In genomic region chr7:96080021-96080420, GRCh38 we compare ENCODE assay signal across 29 cellular contexts.
DNase-seq lines count a peak whose midpoint lies in the region; ATAC-seq and TF ChIP-seq lines count a peak whose summit lies in the region.
"Had no signal": no experiment of that assay in that cellular context is flagged by ENCODE, and none has a peak within 500 bp of the region (broad histone marks: within the 10 kb centered on the region; RNA-seq: fewer than 3 reads in every experiment).

No MANE protein-coding gene starts in this region.

- no peak overlapping the region for H3K27ac ChIP-seq in SK-N-SH (ENCODE audit: low read depth in 2 of 2, low read length in 1 of 2)
- H3K27ac ChIP-seq: adrenal gland, BLaER1, lower lobe of right lung, pancreas, right atrium auricular region, tibial artery had no signal

- H3K36me3 ChIP-seq in SK-N-SH (replicated peaks in 1 of 2; ENCODE audit: control insufficient read depth in 1 of 2, insufficient read depth in 2 of 2, low read length in 1 of 2) = no peaks in the 10 kb centered on the region
- H3K36me3 ChIP-seq: adrenal gland, BLaER1, lower lobe of right lung, right atrium auricular region, tibial artery had no signal

- H3K9me2 ChIP-seq in SK-N-SH = no peaks in the 10 kb centered on the region

- TF ChIP-seq CTCF in SK-N-SH (IDR thresholded peaks at IDR 0.05) (no peak), chondrocyte (IDR thresholded peaks at IDR 0.05) (no peak)

- no peaks in the 10 kb centered on the region for H3K79me2 ChIP-seq in SK-N-SH (ENCODE audit: insufficient read depth)

- H3K27me3 ChIP-seq in SK-N-SH (ENCODE audit: insufficient read depth) = peaks cover 7% of the 10 kb centered on the region; the same call in 1 of the 2 replicates
- H3K27me3 ChIP-seq: right atrium auricular region, tibial artery had no signal

- WGBS in SK-N-SH (ENCODE audit: low lambda C conversion rate) = 77% methylated on average over 6 of the region's 6 CpGs

- no peaks in the 10 kb centered on the region for H4K20me1 ChIP-seq in SK-N-SH (ENCODE audit: insufficient read depth)

- no peak for TF ChIP-seq RAD21 in SK-N-SH (IDR thresholded peaks at IDR 0.05; ENCODE audit: low read length)

- TF ChIP-seq EP300 in SK-N-SH (IDR thresholded peaks at IDR 0.05; ENCODE audit: borderline replicate concordance in 1 of 2, low read depth in 1 of 2, low read length in 1 of 2) = no peak

- no peaks in the 10 kb centered on the region for H3K9me3 Mint-ChIP-seq in chondrocyte (ENCODE audit: low read depth)
- H3K9me3 Mint-ChIP-seq: activated CD4-positive, alpha-beta memory T cell treated with anti-CD3 and anti-CD28 coated beads for 36 hours; activated naive CD4-positive, alpha-beta T cell treated with anti-CD3 and anti-CD28 coated beads for 36 hours; activated T-helper 1 cell treated with anti-CD3 and anti-CD28 coated beads, Interleukin-12 subunit alpha, Interleukin-12 subunit beta, Interleukin-2, Interleukin-4 antibody, amounts not matched to agents 30 ng/mL and 10 ng/mL and 1 ng/mL, durations not matched to agents 14 hours and 24 hours and 36 hours; nephron had no signal

- POLR2A ChIA-PET in SK-N-SH (lab: Yijun Ruan, JAX) = no interaction called here

- H3K4me1 ChIP-seq in SK-N-SH (ENCODE audit: control insufficient read depth in 1 of 2, insufficient read depth in 2 of 2, low read depth in 1 of 2, low read length in 1 of 2) = peaks cover 7 to 8% of the 10 kb centered on the region in 2 experiments; a peak in 3 of 4 replicates

- H3K4me3 Mint-ChIP-seq in chondrocyte (ENCODE audit: unreplicated experiment) = no peak overlapping the region
- H3K4me3 Mint-ChIP-seq: activated CD4-positive, alpha-beta memory T cell treated with anti-CD3 and anti-CD28 coated beads for 36 hours; activated naive CD4-positive, alpha-beta T cell treated with anti-CD3 and anti-CD28 coated beads for 36 hours; activated T-helper 1 cell treated with anti-CD3 and anti-CD28 coated beads, Interleukin-12 subunit alpha, Interleukin-12 subunit beta, Interleukin-2, Interleukin-4 antibody, amounts not matched to agents 30 ng/mL and 10 ng/mL and 1 ng/mL, durations not matched to agents 14 hours and 24 hours and 36 hours; nephron; T-helper 17 cell had no signal

- DNase-seq in SK-N-SH (no peak), NCI-H2081 treated with DMSO at 0.1 percent for 48 hours (lab: John Stamatoyannopoulos, UW) (peak; percentile 71), SW480 (ENCODE audit: low spot score) (peak; percentile 45), chondrocyte (ENCODE audit: low spot score) (no peak), NCI-H446 treated with DMSO at 0.1 percent for 48 hours (lab: John Stamatoyannopoulos, UW) (no peak), NCI-H2107 treated with DMSO at 0.1 percent for 48 hours (lab: John Stamatoyannopoulos, UW; ENCODE audit: unreplicated experiment) (no peak)
- DNase-seq: activated CD4-positive, alpha-beta memory T cell treated with anti-CD3 and anti-CD28 coated beads for 36 hours; activated CD8-positive, alpha-beta memory T cell treated with anti-CD3 and anti-CD28 coated beads, Interleukin-2, amount 50 U/mL, for 4 hours; activated naive CD4-positive, alpha-beta T cell treated with anti-CD3 and anti-CD28 coated beads for 36 hours; adrenal gland; Caco-2; effector CD8-positive, alpha-beta T cell; erythroblast; GF-D8; KBM-7; lower lobe of right lung; NCI-H2029; NCI-H446; pancreas; RPMI8226; stimulated activated CD4-positive, alpha-beta T cell treated with anti-CD3 and anti-CD28 coated beads, Interleukin-2, amount 100 ng/mL, for 24 hours; T-helper 17 cell; tibial artery had no signal

- no peaks in the 10 kb centered on the region for H3K27me3 Mint-ChIP-seq in chondrocyte (ENCODE audit: low read depth)

- no peaks in the 10 kb centered on the region for H3K9me3 ChIP-seq in SK-N-SH
- H3K9me3 ChIP-seq: adrenal gland, BLaER1, Caco-2, lower lobe of right lung, pancreas, right atrium auricular region, tibial artery had no signal

- ATAC-seq in SK-N-SH treated with all-trans-retinoic acid at 6 μM for 48 hours = no peak
- ATAC-seq: activated CD4-positive, CD25-positive, alpha-beta regulatory T cell treated with anti-CD3 and anti-CD28 coated beads, Interleukin-2, amount 50 U/mL, for 24 hours; lower lobe of right lung; pancreas; T-helper 17 cell had no signal

- CTCF ChIA-PET in SK-N-SH (lab: Yijun Ruan, JAX) = interaction anchor here (0.7 to 1.0 kb wide), 3 partner anchors 146 to 947 kb away, joined by 3 to 4 read pairs (median 4); no protein-coding TSS in a partner anchor

- no peak overlapping the region for H3K4me3 ChIP-seq in SK-N-SH (ENCODE audit: low read depth in 2 of 2, low read length in 1 of 2)
- H3K4me3 ChIP-seq: adrenal gland, BLaER1, lower lobe of right lung, pancreas, right atrium auricular region, tibial artery had no signal

- H2AFZ ChIP-seq in SK-N-SH (ENCODE audit: low read depth) = no peak overlapping the region

- H3F3A ChIP-seq in SK-N-SH (replicated peaks; ENCODE audit: insufficient read depth) = no peaks in the 10 kb centered on the region

- H3K27ac Mint-ChIP-seq in chondrocyte (ENCODE audit: unreplicated experiment) = no peak overlapping the region
- H3K27ac Mint-ChIP-seq: activated CD4-positive, alpha-beta memory T cell treated with anti-CD3 and anti-CD28 coated beads for 36 hours; activated naive CD4-positive, alpha-beta T cell treated with anti-CD3 and anti-CD28 coated beads for 36 hours; activated T-helper 1 cell treated with anti-CD3 and anti-CD28 coated beads, Interleukin-12 subunit alpha, Interleukin-12 subunit beta, Interleukin-2, Interleukin-4 antibody, amounts not matched to agents 30 ng/mL and 10 ng/mL and 1 ng/mL, durations not matched to agents 14 hours and 24 hours and 36 hours; nephron; T-helper 17 cell had no signal

- H3K36me3 Mint-ChIP-seq in chondrocyte (ENCODE audit: low read depth) = peaks cover 4% of the 10 kb centered on the region
- H3K36me3 Mint-ChIP-seq: activated CD4-positive, alpha-beta memory T cell treated with anti-CD3 and anti-CD28 coated beads for 36 hours had no signal

- peaks cover 9% of the 10 kb centered on the region for H3K4me1 Mint-ChIP-seq in chondrocyte (ENCODE audit: low read depth)

- no peak overlapping the region for H3K4me2 ChIP-seq in SK-N-SH
- H3K4me2 ChIP-seq: BLaER1 had no signal

- no peak overlapping the region for H3K9ac ChIP-seq in SK-N-SH
- H3K9ac ChIP-seq: BLaER1 had no signal

TF ChIP-seq in SK-N-SH, 30 proteins besides CTCF, POLR2A, EP300 and RAD21:
- TF ChIP-seq USF1 (IDR thresholded peaks at IDR 0.05; ENCODE audit: borderline replicate concordance, low read depth) (no peak), FOSL2 (IDR thresholded peaks at IDR 0.05; ENCODE audit: borderline replicate concordance, low read depth) (peak; percentile 7; the same call in 1 of the 2 replicates)

TF ChIP-seq in SK-N-SH treated with all-trans-retinoic acid at 6 μM for 48 hours, 23 proteins besides CTCF, POLR2A, EP300 and RAD21:
- no peak for TF ChIP-seq ISL1 (CRISPR knock-in tag; IDR thresholded peaks at IDR 0.05)
- no peak for TF ChIP-seq ESRRG (CRISPR knock-in tag; IDR thresholded peaks at IDR 0.05)
- TF ChIP-seq CSDC2 (CRISPR knock-in tag; IDR thresholded peaks at IDR 0.05) = no peak
- no peak for TF ChIP-seq BACH2 (CRISPR knock-in tag; IDR thresholded peaks at IDR 0.05; ENCODE audit: borderline replicate concordance)
- TF ChIP-seq POU6F1 (CRISPR knock-in tag; IDR thresholded peaks at IDR 0.05; ENCODE audit: borderline replicate concordance, low read depth) = no peak
- no peak for TF ChIP-seq PATZ1 (CRISPR knock-in tag; IDR thresholded peaks at IDR 0.05; ENCODE audit: borderline replicate concordance)
- no peak for TF ChIP-seq ZNF70 (CRISPR knock-in tag; IDR thresholded peaks at IDR 0.05)
- TF ChIP-seq GLIS3 (CRISPR knock-in tag; IDR thresholded peaks at IDR 0.05) = no peak
- no peak for TF ChIP-seq SNAI2 (CRISPR knock-in tag; IDR thresholded peaks at IDR 0.05)
- no peak for TF ChIP-seq ZNF565 (CRISPR knock-in tag; conservative IDR thresholded peaks at IDR 0.05; ENCODE audit: low read depth)
- no peak for TF ChIP-seq ZFP30 (CRISPR knock-in tag; IDR thresholded peaks at IDR 0.05)
- TF ChIP-seq OSR1 (CRISPR knock-in tag; IDR thresholded peaks at IDR 0.05) = no peak
- TF ChIP-seq ARNTL (CRISPR knock-in tag; IDR thresholded peaks at IDR 0.05; ENCODE audit: borderline replicate concordance, low read depth) = no peak

Comparison
In these comparisons a context has a peak if more than half of its experiments do, and no peak if none do; other contexts are left out.
1. DNase-seq: peak in NCI-H2081 treated with DMSO at 0.1 percent for 48 hours (single experiment) and SW480 (single experiment); none in SK-N-SH (single experiment), chondrocyte (single experiment), NCI-H446 treated with DMSO at 0.1 percent for 48 hours (single experiment) and NCI-H2107 treated with DMSO at 0.1 percent for 48 hours (single experiment).